1 cellular context compared by ENCODE assay signal in the genomic region with DNA sequence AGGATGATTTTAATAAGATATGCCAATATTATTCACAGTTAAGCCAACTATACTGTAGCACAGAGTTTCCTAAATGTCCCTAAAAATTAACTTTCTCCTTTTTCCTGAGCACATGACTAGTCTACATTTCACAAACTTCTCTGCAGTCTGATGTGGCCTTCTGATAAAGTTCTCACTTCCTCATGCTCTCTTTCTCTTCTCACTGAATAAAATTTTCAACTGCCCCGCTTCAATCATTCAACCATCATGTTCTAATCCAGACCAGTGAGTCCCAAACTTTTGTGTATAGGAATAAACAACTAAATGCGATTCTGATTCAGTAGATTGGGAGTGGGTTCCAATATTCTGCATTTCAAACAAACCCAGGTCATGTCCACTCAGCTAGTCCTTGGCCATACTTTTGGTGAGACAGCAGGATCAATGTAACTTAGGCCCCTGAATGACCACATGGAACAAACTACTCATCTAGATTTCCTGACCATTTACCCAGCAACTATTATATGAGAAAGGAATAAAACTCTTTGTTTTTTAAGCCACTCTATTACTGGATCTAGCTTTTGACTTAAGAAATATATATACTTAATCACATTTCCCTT.
TF ChIP-seq lines count a peak whose summit lies in the region.

No MANE protein-coding gene starts in this region.

TF ChIP-seq in GM23338, 12 proteins besides CTCF, POLR2A, EP300 and RAD21 (continued from another document):
- TF ChIP-seq, protein P1, sequence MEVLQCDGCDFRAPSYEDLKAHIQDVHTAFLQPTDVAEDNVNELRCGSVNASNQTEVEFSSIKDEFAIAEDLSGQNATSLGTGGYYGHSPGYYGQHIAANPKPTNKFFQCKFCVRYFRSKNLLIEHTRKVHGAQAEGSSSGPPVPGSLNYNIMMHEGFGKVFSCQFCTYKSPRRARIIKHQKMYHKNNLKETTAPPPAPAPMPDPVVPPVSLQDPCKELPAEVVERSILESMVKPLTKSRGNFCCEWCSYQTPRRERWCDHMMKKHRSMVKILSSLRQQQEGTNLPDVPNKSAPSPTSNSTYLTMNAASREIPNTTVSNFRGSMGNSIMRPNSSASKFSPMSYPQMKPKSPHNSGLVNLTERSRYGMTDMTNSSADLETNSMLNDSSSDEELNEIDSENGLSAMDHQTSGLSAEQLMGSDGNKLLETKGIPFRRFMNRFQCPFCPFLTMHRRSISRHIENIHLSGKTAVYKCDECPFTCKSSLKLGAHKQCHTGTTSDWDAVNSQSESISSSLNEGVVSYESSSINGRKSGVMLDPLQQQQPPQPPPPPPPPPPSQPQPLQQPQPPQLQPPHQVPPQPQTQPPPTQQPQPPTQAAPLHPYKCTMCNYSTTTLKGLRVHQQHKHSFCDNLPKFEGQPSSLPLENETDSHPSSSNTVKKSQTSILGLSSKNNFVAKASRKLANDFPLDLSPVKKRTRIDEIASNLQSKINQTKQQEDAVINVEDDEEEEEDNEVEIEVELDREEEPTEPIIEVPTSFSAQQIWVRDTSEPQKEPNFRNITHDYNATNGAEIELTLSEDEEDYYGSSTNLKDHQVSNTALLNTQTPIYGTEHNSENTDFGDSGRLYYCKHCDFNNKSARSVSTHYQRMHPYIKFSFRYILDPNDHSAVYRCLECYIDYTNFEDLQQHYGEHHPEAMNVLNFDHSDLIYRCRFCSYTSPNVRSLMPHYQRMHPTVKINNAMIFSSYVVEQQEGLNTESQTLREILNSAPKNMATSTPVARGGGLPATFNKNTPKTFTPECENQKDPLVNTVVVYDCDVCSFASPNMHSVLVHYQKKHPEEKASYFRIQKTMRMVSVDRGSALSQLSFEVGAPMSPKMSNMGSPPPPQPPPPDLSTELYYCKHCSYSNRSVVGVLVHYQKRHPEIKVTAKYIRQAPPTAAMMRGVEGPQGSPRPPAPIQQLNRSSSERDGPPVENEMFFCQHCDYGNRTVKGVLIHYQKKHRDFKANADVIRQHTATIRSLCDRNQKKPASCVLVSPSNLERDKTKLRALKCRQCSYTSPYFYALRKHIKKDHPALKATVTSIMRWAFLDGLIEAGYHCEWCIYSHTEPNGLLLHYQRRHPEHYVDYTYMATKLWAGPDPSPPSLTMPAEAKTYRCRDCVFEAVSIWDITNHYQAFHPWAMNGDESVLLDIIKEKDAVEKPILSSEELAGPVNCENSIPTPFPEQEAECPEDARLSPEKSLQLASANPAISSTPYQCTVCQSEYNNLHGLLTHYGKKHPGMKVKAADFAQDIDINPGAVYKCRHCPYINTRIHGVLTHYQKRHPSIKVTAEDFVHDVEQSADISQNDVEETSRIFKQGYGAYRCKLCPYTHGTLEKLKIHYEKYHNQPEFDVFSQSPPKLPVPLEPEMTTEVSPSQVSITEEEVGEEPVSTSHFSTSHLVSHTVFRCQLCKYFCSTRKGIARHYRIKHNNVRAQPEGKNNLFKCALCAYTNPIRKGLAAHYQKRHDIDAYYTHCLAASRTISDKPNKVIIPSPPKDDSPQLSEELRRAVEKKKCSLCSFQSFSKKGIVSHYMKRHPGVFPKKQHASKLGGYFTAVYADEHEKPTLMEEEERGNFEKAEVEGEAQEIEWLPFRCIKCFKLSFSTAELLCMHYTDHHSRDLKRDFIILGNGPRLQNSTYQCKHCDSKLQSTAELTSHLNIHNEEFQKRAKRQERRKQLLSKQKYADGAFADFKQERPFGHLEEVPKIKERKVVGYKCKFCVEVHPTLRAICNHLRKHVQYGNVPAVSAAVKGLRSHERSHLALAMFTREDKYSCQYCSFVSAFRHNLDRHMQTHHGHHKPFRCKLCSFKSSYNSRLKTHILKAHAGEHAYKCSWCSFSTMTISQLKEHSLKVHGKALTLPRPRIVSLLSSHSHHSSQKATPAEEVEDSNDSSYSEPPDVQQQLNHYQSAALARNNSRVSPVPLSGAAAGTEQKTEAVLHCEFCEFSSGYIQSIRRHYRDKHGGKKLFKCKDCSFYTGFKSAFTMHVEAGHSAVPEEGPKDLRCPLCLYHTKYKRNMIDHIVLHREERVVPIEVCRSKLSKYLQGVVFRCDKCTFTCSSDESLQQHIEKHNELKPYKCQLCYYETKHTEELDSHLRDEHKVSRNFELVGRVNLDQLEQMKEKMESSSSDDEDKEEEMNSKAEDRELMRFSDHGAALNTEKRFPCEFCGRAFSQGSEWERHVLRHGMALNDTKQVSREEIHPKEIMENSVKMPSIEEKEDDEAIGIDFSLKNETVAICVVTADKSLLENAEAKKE (CRISPR knock-in tag; IDR thresholded peaks at IDR 0.05), result no peak
- TF ChIP-seq ZNF331 (CRISPR knock-in tag; IDR thresholded peaks at IDR 0.05; ENCODE audit: low read depth) (no peak), NANOG (IDR thresholded peaks at IDR 0.05; ENCODE audit: borderline replicate concordance) (no peak)
